Comparison of ENCODE assay signal across 12 cellular contexts in genomic region chr1:55580845-55581332, GRCh38.
DNase-seq lines count a peak whose midpoint lies in the region; ATAC-seq and TF ChIP-seq lines count a peak whose summit lies in the region.
"Had no signal": no experiment of that assay in that cellular context is flagged by ENCODE, and none has a peak within 500 bp of the region (broad histone marks: within the 10 kb centered on the region; RNA-seq: fewer than 3 reads in every experiment).

No MANE protein-coding gene starts in this region.

- no peak overlapping the region for H3K4me3 ChIP-seq in HCT116 (replicated peaks in 1 of 2; ENCODE audit: low read depth in 1 of 2, low read length in 2 of 2)
- peak overlapping the region in 2 of 3 donors; percentile 25 to 27 for H3K4me3 ChIP-seq in breast epithelium
- no peak overlapping the region for H3K4me3 ChIP-seq in hepatocyte
- no peak overlapping the region for H3K4me3 ChIP-seq in smooth muscle cell

- peak overlapping the region; percentile 5 for H2AFZ ChIP-seq in HCT116 (ENCODE audit: low read depth, low read length, poor library complexity, severe bottlenecking)
- H2AFZ ChIP-seq in hepatocyte = no peak overlapping the region
- H2AFZ ChIP-seq in smooth muscle cell (ENCODE audit: low read depth) = no peak overlapping the region

- no peak for TF ChIP-seq POLR2A in HCT116 (IDR thresholded peaks at IDR 0.05; ENCODE audit: borderline replicate concordance, extremely low read depth, insufficient read depth, insufficient read length)
- no peak for TF ChIP-seq POLR2A in breast epithelium (IDR thresholded peaks at IDR 0.05)

- intact Hi-C loops in HCT116 (cut with micrococcal nuclease) = no loop called here
- intact Hi-C loops in breast epithelium (cut with DNase I; ENCODE audit: low total_unique reads) = no loop called here

- no peaks in the 10 kb centered on the region for H3K79me2 ChIP-seq in HCT116 (ENCODE audit: insufficient read depth, low read length)
- no peaks in the 10 kb centered on the region for H3K79me2 ChIP-seq in hepatocyte
- H3K79me2 ChIP-seq in smooth muscle cell (ENCODE audit: low read depth) = no peaks in the 10 kb centered on the region

- no peak for TF ChIP-seq CTCF in HCT116 (IDR thresholded peaks at IDR 0.05 in 2 of 3, conservative IDR thresholded peaks at IDR 0.05 in 1 of 3; ENCODE audit: borderline replicate concordance in 1 of 3, insufficient read depth in 1 of 3, low read depth in 2 of 3, low read length in 2 of 3)
- TF ChIP-seq CTCF in breast epithelium (IDR thresholded peaks at IDR 0.05) = no peak
- no peak for TF ChIP-seq CTCF in hepatocyte (IDR thresholded peaks at IDR 0.05; ENCODE audit: poor library complexity)
- no peak for TF ChIP-seq CTCF in smooth muscle cell (IDR thresholded peaks at IDR 0.05; ENCODE audit: borderline replicate concordance, insufficient read depth, poor library complexity, severe bottlenecking)

- H3K27me3 ChIP-seq in HCT116 (ENCODE audit: insufficient read depth, low read length) (no peaks in the 10 kb centered on the region), breast epithelium (no peaks in the 10 kb centered on the region), hepatocyte (no peaks in the 10 kb centered on the region), smooth muscle cell (ENCODE audit: low read depth) (no peaks in the 10 kb centered on the region)

- H3K4me3 Mint-ChIP-seq in activated naive CD8-positive, alpha-beta T cell treated with anti-CD3 and anti-CD28 coated beads for 36 hours = no peak overlapping the region
- H3K4me3 Mint-ChIP-seq: naive B cell; T-helper 1 cell treated with Interleukin-12 subunit alpha and Interleukin-12 subunit beta and Interleukin-4 antibody, amounts not matched to agents 30 μg/mL and 1 μg/mL, for 36 hours had no signal

- RAD21 ChIA-PET in HCT116 (lab: Charles Lee; ENCODE audit: low non-redundant PET in 1 of 2, low total read pairs in 2 of 2, uncharacterized antibody in 2 of 2, unreplicated experiment in 2 of 2) = no interaction called here

- peak; percentile 23 for DNase-seq in HCT116 (ENCODE audit: low read depth, low spot score)
- peak in 1 of 2 donors; percentile 61 for DNase-seq in breast epithelium (ENCODE audit: low spot score in 2 of 2)
- DNase-seq in hepatocyte (ENCODE audit: low spot score) = peak; percentile 54
- DNase-seq in smooth muscle cell (lab: John Stamatoyannopoulos, UW; ENCODE audit: unreplicated experiment) = no peak
- DNase-seq in activated CD4-positive, alpha-beta T cell treated with anti-CD3 and anti-CD28 coated beads for 48 hours = no peak
- no peak for DNase-seq in activated naive CD8-positive, alpha-beta T cell treated with anti-CD3 and anti-CD28 coated beads for 36 hours
- no peak for DNase-seq in activated naive CD4-positive, alpha-beta T cell (lab: John Stamatoyannopoulos, UW)
- DNase-seq: activated T-cell treated with anti-CD3 and anti-CD28 coated beads, Interleukin-2, amount 50 U/mL, for 48 hours; naive B cell; NCI-H1694 had no signal

- peaks cover 17% of the 10 kb centered on the region for H3F3A ChIP-seq in smooth muscle cell (ENCODE audit: low read depth)

- peaks cover 0 to 40% of the 10 kb centered on the region in 2 experiments; a peak in 2 of 4 replicates for H3K4me1 ChIP-seq in HCT116 (ENCODE audit: control insufficient read depth in 1 of 2, insufficient read depth in 2 of 2, low read length in 2 of 2)
- peaks cover 0 to 10% of the 10 kb centered on the region in 2 donors for H3K4me1 ChIP-seq in breast epithelium
- H3K4me1 ChIP-seq in hepatocyte (ENCODE audit: insufficient read depth) = peaks cover 11% of the 10 kb centered on the region
- H3K4me1 ChIP-seq in smooth muscle cell (ENCODE audit: low read depth) = peaks cover 21% of the 10 kb centered on the region

- H3K9me3 ChIP-seq in HCT116 (ENCODE audit: control insufficient read depth in 1 of 2, insufficient read depth in 1 of 2, low read depth in 1 of 2, low read length in 2 of 2) = no peaks in the 10 kb centered on the region
- no peaks in the 10 kb centered on the region for H3K9me3 ChIP-seq in breast epithelium
- H3K9me3 ChIP-seq in hepatocyte (ENCODE audit: low read depth) = no peaks in the 10 kb centered on the region
- H3K9me3 ChIP-seq in smooth muscle cell (replicated peaks; ENCODE audit: low read depth) = no peaks in the 10 kb centered on the region

- no peaks in the 10 kb centered on the region for H3K36me3 Mint-ChIP-seq in activated naive CD8-positive, alpha-beta T cell treated with anti-CD3 and anti-CD28 coated beads for 36 hours
- H3K36me3 Mint-ChIP-seq: naive B cell had no signal

- H3K36me3 ChIP-seq in HCT116 (ENCODE audit: control insufficient read depth in 1 of 2, insufficient read depth in 2 of 2, low read length in 2 of 2) = no peaks in the 10 kb centered on the region
- no peaks in the 10 kb centered on the region for H3K36me3 ChIP-seq in breast epithelium
- H3K36me3 ChIP-seq in hepatocyte (replicated peaks; ENCODE audit: insufficient read depth, low read depth) = no peaks in the 10 kb centered on the region
- no peaks in the 10 kb centered on the region for H3K36me3 ChIP-seq in smooth muscle cell (ENCODE audit: low read depth)

- H3K9me3 Mint-ChIP-seq in activated naive CD8-positive, alpha-beta T cell treated with anti-CD3 and anti-CD28 coated beads for 36 hours = no peaks in the 10 kb centered on the region
- H3K9me3 Mint-ChIP-seq: T-helper 1 cell treated with Interleukin-12 subunit alpha and Interleukin-12 subunit beta and Interleukin-4 antibody, amounts not matched to agents 30 μg/mL and 1 μg/mL, for 36 hours had no signal

- H3K27ac ChIP-seq in HCT116 (ENCODE audit: low read depth, low read length) (no peak overlapping the region; the same call in 1 of the 2 replicates), breast epithelium (peak overlapping the region; percentile 94), hepatocyte (peak overlapping the region; percentile 61), smooth muscle cell (ENCODE audit: low read depth) (peak overlapping the region; percentile 86)

- no peaks in the 10 kb centered on the region for H4K20me1 ChIP-seq in HCT116 (ENCODE audit: insufficient read depth)
- no peaks in the 10 kb centered on the region for H4K20me1 ChIP-seq in hepatocyte (ENCODE audit: insufficient read depth, poor library complexity, severe bottlenecking)
- H4K20me1 ChIP-seq in smooth muscle cell (ENCODE audit: low read depth) = no peaks in the 10 kb centered on the region

- CTCF ChIA-PET in HCT116 (lab: Charles Lee) = no interaction called here

- BruUV-seq in HCT116 (replicated peaks; lab: Mats Ljungman, UMichigan) = no TSS peak

- H3K9ac ChIP-seq in HCT116 (ENCODE audit: low read length) (no peak overlapping the region; the same call in 1 of the 2 replicates), smooth muscle cell (ENCODE audit: low read depth) (peak overlapping the region; percentile 15)

- ATAC-seq in HCT116 (peak; percentile 62), HG03469 (IDR thresholded peaks at IDR 0.05; ENCODE audit: unreplicated experiment) (no peak)

- 61% methylated on average over 3 of the region's 3 CpGs for WGBS in hepatocyte (ENCODE audit: low lambda C conversion rate, missing lambda C conversion rate)
- WGBS in smooth muscle cell (ENCODE audit: low lambda C conversion rate) = 2% methylated on average over 3 of the region's 3 CpGs

- H3K4me2 ChIP-seq in HCT116 (ENCODE audit: low read length) = peak overlapping the region; percentile 44
- H3K4me2 ChIP-seq in hepatocyte = no peak overlapping the region
- H3K4me2 ChIP-seq in smooth muscle cell = peak overlapping the region; percentile 61

- H3K9me2 ChIP-seq in HCT116 (ENCODE audit: insufficient read depth) = no peaks in the 10 kb centered on the region
- H3K9me2 ChIP-seq in hepatocyte (replicated peaks; ENCODE audit: insufficient read depth) = no peaks in the 10 kb centered on the region

- H3K4me1 Mint-ChIP-seq in activated naive CD8-positive, alpha-beta T cell treated with anti-CD3 and anti-CD28 coated beads for 36 hours = no peaks in the 10 kb centered on the region
- H3K4me1 Mint-ChIP-seq: naive B cell had no signal

- no peak for TF ChIP-seq RAD21 in HCT116 (IDR thresholded peaks at IDR 0.05; ENCODE audit: low read depth)

- peaks cover 4% of the 10 kb centered on the region for H3K27me3 Mint-ChIP-seq in activated naive CD8-positive, alpha-beta T cell treated with anti-CD3 and anti-CD28 coated beads for 36 hours

- no peak overlapping the region for H3K27ac Mint-ChIP-seq in activated naive CD8-positive, alpha-beta T cell treated with anti-CD3 and anti-CD28 coated beads for 36 hours
- H3K27ac Mint-ChIP-seq: naive B cell; T-helper 1 cell treated with Interleukin-12 subunit alpha and Interleukin-12 subunit beta and Interleukin-4 antibody, amounts not matched to agents 30 μg/mL and 1 μg/mL, for 36 hours had no signal

- POLR2A ChIA-PET in HCT116 (lab: Charles Lee) = no interaction called here

TF ChIP-seq in HCT116, 20 proteins besides CTCF, POLR2A, EP300 and RAD21:
- TF ChIP-seq ZNF274 (IDR thresholded peaks at IDR 0.05; ENCODE audit: low read depth, low read length) (no peak), SP1 (IDR thresholded peaks at IDR 0.05; ENCODE audit: low read depth) (peak; percentile 29; the same call in 1 of the 2 replicates), FOSL1 (IDR thresholded peaks at IDR 0.05; ENCODE audit: low read depth) (peak; percentile 27; the same call in 1 of the 2 replicates)

Comparison
In these comparisons a context has a peak if more than half of its experiments do, and no peak if none do; other contexts are left out.
1. DNase-seq: peak in HCT116 (single experiment) and hepatocyte (single experiment); none in smooth muscle cell (single experiment), activated CD4-positive, alpha-beta T cell treated with anti-CD3 and anti-CD28 coated beads for 48 hours (single experiment), activated naive CD8-positive, alpha-beta T cell treated with anti-CD3 and anti-CD28 coated beads for 36 hours (single experiment) and activated naive CD4-positive, alpha-beta T cell (0 of 4).
2. H3K4me3 ChIP-seq: peak in breast epithelium (2 of 3); none in HCT116 (0 of 2), hepatocyte (single experiment) and smooth muscle cell (single experiment).